In genomic region chr17:57136355-57136754, GRCh38 we compare ENCODE assay signal across 1 cellular context.
TF ChIP-seq lines count a peak whose summit lies in the region.

No MANE protein-coding gene starts in this region.

TF ChIP-seq in GM23338, 12 proteins besides CTCF, POLR2A, EP300 and RAD21 (continued from another document):
- TF ChIP-seq ZNF462 (CRISPR knock-in tag; IDR thresholded peaks at IDR 0.05): no peak
- no peak for TF ChIP-seq JUNB (IDR thresholded peaks at IDR 0.05; ENCODE audit: unreplicated experiment)
- TF ChIP-seq ZNF331 (CRISPR knock-in tag; IDR thresholded peaks at IDR 0.05; ENCODE audit: low read depth): no peak
- no peak for TF ChIP-seq ZNF114 (CRISPR knock-in tag; IDR thresholded peaks at IDR 0.05)
- no peak for TF ChIP-seq NANOG (IDR thresholded peaks at IDR 0.05; ENCODE audit: borderline replicate concordance)
- TF ChIP-seq REST (IDR thresholded peaks at IDR 0.05; ENCODE audit: unreplicated experiment): no peak
- no peak for TF ChIP-seq STAT1 (IDR thresholded peaks at IDR 0.05; ENCODE audit: unreplicated experiment)
- TF ChIP-seq EZH2 (IDR thresholded peaks at IDR 0.05; ENCODE audit: low read depth, unreplicated experiment): no peak
- TF ChIP-seq EZH2phosphoT487 (IDR thresholded peaks at IDR 0.05; ENCODE audit: unreplicated experiment): no peak
